1 cellular context compared by ENCODE assay signal in the genomic region with DNA sequence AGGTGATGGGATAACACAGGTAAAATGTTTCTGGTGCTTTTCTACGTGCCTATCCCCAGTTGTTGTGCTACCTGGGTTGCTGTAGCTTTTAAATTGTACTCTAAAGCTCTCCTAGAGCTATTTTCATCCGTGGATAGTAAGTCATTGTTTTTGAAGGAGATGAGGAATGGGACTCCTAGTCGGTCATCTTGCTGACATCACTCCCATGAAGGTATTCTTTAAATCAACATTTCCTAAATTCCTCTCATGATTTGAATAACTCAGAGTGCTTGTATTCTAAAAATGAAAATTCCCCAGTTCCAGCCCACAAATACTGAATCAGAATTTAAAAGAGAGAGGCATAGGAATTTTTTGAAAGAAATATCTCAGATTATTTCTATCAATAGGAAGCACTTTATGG.
TF ChIP-seq lines count a peak whose summit lies in the region.

No MANE protein-coding gene starts in this region.

TF ChIP-seq in HepG2, 621 proteins besides CTCF, POLR2A, EP300 and RAD21:
- TF ChIP-seq SIX4 (CRISPR knock-in tag; IDR thresholded peaks at IDR 0.05), result no peak
- TF ChIP-seq, protein P1, sequence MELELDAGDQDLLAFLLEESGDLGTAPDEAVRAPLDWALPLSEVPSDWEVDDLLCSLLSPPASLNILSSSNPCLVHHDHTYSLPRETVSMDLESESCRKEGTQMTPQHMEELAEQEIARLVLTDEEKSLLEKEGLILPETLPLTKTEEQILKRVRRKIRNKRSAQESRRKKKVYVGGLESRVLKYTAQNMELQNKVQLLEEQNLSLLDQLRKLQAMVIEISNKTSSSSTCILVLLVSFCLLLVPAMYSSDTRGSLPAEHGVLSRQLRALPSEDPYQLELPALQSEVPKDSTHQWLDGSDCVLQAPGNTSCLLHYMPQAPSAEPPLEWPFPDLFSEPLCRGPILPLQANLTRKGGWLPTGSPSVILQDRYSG (CRISPR knock-in tag; IDR thresholded peaks at IDR 0.05), result no peak
